ENCODE assay signal across 9 cellular contexts in genomic region chr12:127293507-127294310, GRCh38.
DNase-seq lines count a peak whose midpoint lies in the region; ATAC-seq and TF ChIP-seq lines count a peak whose summit lies in the region.
"Had no signal": no experiment of that assay in that cellular context is flagged by ENCODE, and none has a peak within 500 bp of the region (broad histone marks: within the 10 kb centered on the region; RNA-seq: fewer than 3 reads in every experiment).

No MANE protein-coding gene starts in this region.

- no peaks in the 10 kb centered on the region for H3K36me3 Mint-ChIP-seq in CD8-positive, alpha-beta memory T cell
- no peaks in the 10 kb centered on the region for H3K36me3 Mint-ChIP-seq in activated T-cell treated with anti-CD3 and anti-CD28 coated beads, Interleukin-2, amount 50 U/mL, for 24 hours (ENCODE audit: low read depth)
- H3K36me3 Mint-ChIP-seq: naive thymus-derived CD8-positive, alpha-beta T cell had no signal

- no peak overlapping the region for H2AFZ ChIP-seq in parathyroid adenoma

- 28 to 59% methylated on average over 2 to 4 of the region's 13 CpGs for WGBS in gastroesophageal sphincter (ENCODE audit: low coverage in 1 of 2), 2 donors

- TF ChIP-seq CTCF in gastroesophageal sphincter (IDR thresholded peaks at IDR 0.05), result peak; percentile 10 to 71 (median 40)
- peak; percentile 47 for TF ChIP-seq CTCF in parathyroid adenoma (IDR thresholded peaks at IDR 0.05)

- H3K27ac ChIP-seq in CD8-positive, alpha-beta memory T cell (ENCODE audit: low read depth, low read length), result no peak overlapping the region
- H3K27ac ChIP-seq in gastroesophageal sphincter (no peak overlapping the region), parathyroid adenoma (no peak overlapping the region)

- H3K4me1 ChIP-seq in CD8-positive, alpha-beta memory T cell (ENCODE audit: insufficient read depth, low read length), result no peaks in the 10 kb centered on the region
- no peaks in the 10 kb centered on the region for H3K4me1 ChIP-seq in gastroesophageal sphincter
- H3K4me1 ChIP-seq in parathyroid adenoma, result no peaks in the 10 kb centered on the region

- POLR2A ChIA-PET in CD8-positive, alpha-beta memory T cell (lab: Charles Lee), result no interaction called here

- no peak for TF ChIP-seq EP300 in gastroesophageal sphincter (IDR thresholded peaks at IDR 0.05)

- no peaks in the 10 kb centered on the region for H3K9me3 ChIP-seq in CD8-positive, alpha-beta memory T cell (ENCODE audit: low read length)
- H3K9me3 ChIP-seq in gastroesophageal sphincter, result no peaks in the 10 kb centered on the region
- H3K9me3 ChIP-seq in parathyroid adenoma (ENCODE audit: control insufficient read depth, low read length), result no peaks in the 10 kb centered on the region

- no peak overlapping the region for H3K9ac ChIP-seq in parathyroid adenoma

- no peak overlapping the region for H3K27ac Mint-ChIP-seq in CD8-positive, alpha-beta memory T cell
- no peak overlapping the region for H3K27ac Mint-ChIP-seq in activated T-cell treated with anti-CD3 and anti-CD28 coated beads, Interleukin-2, amount 50 U/mL, for 24 hours
- H3K27ac Mint-ChIP-seq: naive thymus-derived CD8-positive, alpha-beta T cell had no signal

- no peaks in the 10 kb centered on the region for H3K79me2 ChIP-seq in parathyroid adenoma

- ATAC-seq in gastroesophageal sphincter, result peak; percentile 43
- ATAC-seq in GM18861 (IDR thresholded peaks at IDR 0.05; ENCODE audit: unreplicated experiment), result no peak
- ATAC-seq in GM19395 (IDR thresholded peaks at IDR 0.05; ENCODE audit: unreplicated experiment), result no peak

- TF ChIP-seq POLR2A in gastroesophageal sphincter (IDR thresholded peaks at IDR 0.05), result no peak

- H3K4me3 ChIP-seq in CD8-positive, alpha-beta memory T cell (ENCODE audit: low read length), result no peak overlapping the region
- H3K4me3 ChIP-seq in gastroesophageal sphincter, result no peak overlapping the region
- no peak overlapping the region for H3K4me3 ChIP-seq in parathyroid adenoma (ENCODE audit: low read depth, low read length)

- peaks cover 0 to 5% (median 0%) of the 10 kb centered on the region in 5 donors for H3K9me3 Mint-ChIP-seq in CD8-positive, alpha-beta memory T cell
- H3K9me3 Mint-ChIP-seq in activated T-cell treated with anti-CD3 and anti-CD28 coated beads, Interleukin-2, amount 50 U/mL, for 24 hours, result no peaks in the 10 kb centered on the region
- H3K9me3 Mint-ChIP-seq: naive thymus-derived CD8-positive, alpha-beta T cell had no signal

- no peak overlapping the region for H3K4me2 ChIP-seq in parathyroid adenoma (ENCODE audit: low read length)

- H3K4me1 Mint-ChIP-seq in CD8-positive, alpha-beta memory T cell, result no peaks in the 10 kb centered on the region
- no peaks in the 10 kb centered on the region for H3K4me1 Mint-ChIP-seq in activated T-cell treated with anti-CD3 and anti-CD28 coated beads, Interleukin-2, amount 50 U/mL, for 24 hours (ENCODE audit: low read depth)
- H3K4me1 Mint-ChIP-seq: naive thymus-derived CD8-positive, alpha-beta T cell had no signal

- no peak overlapping the region for H3K4me3 Mint-ChIP-seq in CD8-positive, alpha-beta memory T cell
- H3K4me3 Mint-ChIP-seq in activated T-cell treated with anti-CD3 and anti-CD28 coated beads, Interleukin-2, amount 50 U/mL, for 24 hours, result no peak overlapping the region
- H3K4me3 Mint-ChIP-seq: naive thymus-derived CD8-positive, alpha-beta T cell had no signal

- H3K27me3 Mint-ChIP-seq in CD8-positive, alpha-beta memory T cell, result peaks cover 0 to 6% of the 10 kb centered on the region in 2 donors
- no peaks in the 10 kb centered on the region for H3K27me3 Mint-ChIP-seq in activated T-cell treated with anti-CD3 and anti-CD28 coated beads, Interleukin-2, amount 50 U/mL, for 24 hours

- CTCF ChIA-PET in CD8-positive, alpha-beta memory T cell (lab: Charles Lee), result interaction anchor here (1.4 to 2.5 kb wide), 2 partner anchors 9 to 184 kb away, joined by 4 to 25 read pairs; no protein-coding TSS in a partner anchor

- no peaks in the 10 kb centered on the region for H3K27me3 ChIP-seq in CD8-positive, alpha-beta memory T cell (ENCODE audit: insufficient read depth, low read length, poor library complexity, severe bottlenecking)
- H3K27me3 ChIP-seq in gastroesophageal sphincter (no peaks in the 10 kb centered on the region), parathyroid adenoma (ENCODE audit: control insufficient read depth, insufficient read depth, low read length) (no peaks in the 10 kb centered on the region)

- DNase-seq in CD8-positive, alpha-beta memory T cell, result peak in 3 of 5 donors; percentile 8 to 60 (median 10)
- peak; percentile 78 for DNase-seq in HCEC 1CT
- DNase-seq in NCI-H82 treated with DMSO at 0.1 percent for 48 hours (lab: John Stamatoyannopoulos, UW; ENCODE audit: unreplicated experiment), result peak; percentile 26
- DNase-seq in activated T-cell treated with anti-CD3 and anti-CD28 coated beads, Interleukin-2, amount 50 U/mL, for 24 hours, result peak; percentile 51

- no peaks in the 10 kb centered on the region for H3K36me3 ChIP-seq in CD8-positive, alpha-beta memory T cell (ENCODE audit: insufficient read depth, low read length)
- H3K36me3 ChIP-seq in gastroesophageal sphincter (no peaks in the 10 kb centered on the region), parathyroid adenoma (ENCODE audit: control insufficient read depth, insufficient read depth, low read length) (no peaks in the 10 kb centered on the region)

Comparison
In these comparisons a context has a peak if more than half of its experiments do, and no peak if none do; other contexts are left out.
1. DNase-seq: peak in every context shown above with its lines; median percentile 78 in HCEC 1CT; 51 in activated T-cell treated with anti-CD3 and anti-CD28 coated beads, Interleukin-2, amount 50 U/mL, for 24 hours; 26 in NCI-H82 treated with DMSO at 0.1 percent for 48 hours; 10 in CD8-positive, alpha-beta memory T cell.